Comparison of ENCODE assay signal across 9 cellular contexts in genomic region chr15:89662893-89663673, GRCh38. TPM values are rescaled to one million over a fixed set of nuclear protein-coding genes. Genes with fewer than 3 reads are reported as not detected.
DNase-seq lines count a peak whose midpoint lies in the region; ATAC-seq and TF ChIP-seq lines count a peak whose summit lies in the region.
"Had no signal": no experiment of that assay in that cellular context is flagged by ENCODE, and none has a peak within 500 bp of the region (broad histone marks: within the 10 kb centered on the region; RNA-seq: fewer than 3 reads in every experiment).

No MANE protein-coding gene starts in this region.

- TF ChIP-seq CTCF in chondrocyte (IDR thresholded peaks at IDR 0.05), result peak; percentile 21
- TF ChIP-seq CTCF in tibial nerve (IDR thresholded peaks at IDR 0.05), result peak in 1 of 5 experiments; percentile 24
- no peak for TF ChIP-seq CTCF in type B pancreatic cell (conservative IDR thresholded peaks at IDR 0.05)

- peak; percentile 93 for ATAC-seq in left colon
- ATAC-seq in GM19455 (IDR thresholded peaks at IDR 0.05; ENCODE audit: unreplicated experiment), result no peak

- no peak for TF ChIP-seq EP300 in tibial nerve (IDR thresholded peaks at IDR 0.05)

- no peaks in the 10 kb centered on the region for H3K9me3 ChIP-seq in tibial nerve

- intact Hi-C loops in left colon (cut with DNase I, micrococcal nuclease), result no loop called here

- peak overlapping the region; percentile 2 to 81 (median 68) for H3K27ac ChIP-seq in tibial nerve

- H3K4me3 Mint-ChIP-seq in chondrocyte (ENCODE audit: unreplicated experiment) (peak overlapping the region; percentile 51), type B pancreatic cell (no peak overlapping the region)

- H3K36me3 ChIP-seq in tibial nerve, result no peaks in the 10 kb centered on the region

- H3K4me1 ChIP-seq in tibial nerve, result peaks cover 0 to 33% (median 16%) of the 10 kb centered on the region in 4 donors

- no peaks in the 10 kb centered on the region for H3K36me3 Mint-ChIP-seq in chondrocyte (ENCODE audit: low read depth)
- no peaks in the 10 kb centered on the region for H3K36me3 Mint-ChIP-seq in type B pancreatic cell
- H3K36me3 Mint-ChIP-seq: IgD-negative memory B cell had no signal

- peak overlapping the region; percentile 92 for H3K27ac Mint-ChIP-seq in chondrocyte (ENCODE audit: unreplicated experiment)
- H3K27ac Mint-ChIP-seq in type B pancreatic cell, result no peak overlapping the region
- H3K27ac Mint-ChIP-seq: IgD-negative memory B cell had no signal

- H3K9me3 Mint-ChIP-seq in chondrocyte (ENCODE audit: low read depth) (no peaks in the 10 kb centered on the region), type B pancreatic cell (peaks cover 4% of the 10 kb centered on the region)

- H3K4me1 Mint-ChIP-seq in chondrocyte (ENCODE audit: low read depth), result peaks cover 21% of the 10 kb centered on the region
- H3K4me1 Mint-ChIP-seq in type B pancreatic cell (ENCODE audit: unreplicated experiment), result peaks cover 4% of the 10 kb centered on the region

- WGBS in tibial nerve, 2 donors, result 39 to 57% methylated on average over 11 of the region's 11 CpGs

- DNase-seq in HPDE6-E6E7 (ENCODE audit: extremely low spot score) (peak; percentile 88), chondrocyte (ENCODE audit: low spot score) (no peak), left colon (peak; percentile 79 to 88), tibial nerve (ENCODE audit: low spot score in 2 of 2) (peak; percentile 60 to 71), NCI-H526 (lab: John Stamatoyannopoulos, UW) (no peak), type B pancreatic cell (ENCODE audit: extremely low spot score, unreplicated experiment) (no peak)
- no peak for DNase-seq in activated effector memory CD4-positive, alpha-beta T cell treated with Interleukin-2 at 50 U/mL for 16 hours

- H3K27me3 Mint-ChIP-seq in chondrocyte (ENCODE audit: low read depth) (no peaks in the 10 kb centered on the region), type B pancreatic cell (peaks cover 25% of the 10 kb centered on the region)

- peak in 1 of 2 donors; percentile 21 for TF ChIP-seq POLR2A in tibial nerve (IDR thresholded peaks at IDR 0.05)

- peak overlapping the region in 1 of 4 donors; percentile 22 for H3K4me3 ChIP-seq in tibial nerve

- H3K27me3 ChIP-seq in tibial nerve, result no peaks in the 10 kb centered on the region

RNA-seq across cellular contexts. Expression of gene KIF7, which starts 7.8 kb away (rescaled TPM):
- total RNA-seq in chondrocyte (13.9 to 15.9 TPM (median 14.9 TPM) in 3 replicates), left colon (1 to 10 TPM; 1.7 to 2.5 TPM), tibial nerve (10 to 100 TPM in 3 of 4 donors, 1 to 10 TPM in 1; 7.2 to 41.1 (median 20.8) TPM), type B pancreatic cell (ENCODE audit: low replicate concordance) (5.5 and 15.5 TPM in 2 replicates)

RNA-seq across cellular contexts. Expression of gene PLIN1, which starts 16.1 kb away (rescaled TPM):
- total RNA-seq in chondrocyte (0.17 to 0.44 TPM in 2 of 3 replicates, not detected in the other), left colon (1 to 10 TPM; 2.3 to 5.1 TPM), tibial nerve (100 to 1,000 TPM; 144 to 392 (median 300) TPM), type B pancreatic cell (ENCODE audit: low replicate concordance) (0.55 and 0.58 TPM in 2 replicates)

RNA-seq across cellular contexts. Expression of gene PEX11A, which starts 27.5 kb away (rescaled TPM):
- total RNA-seq in chondrocyte, result 2.3 to 4.3 TPM (median 3.0 TPM) in 3 replicates
- 10 to 100 TPM; 23.4 to 28.1 TPM for total RNA-seq in left colon
- 10 to 100 TPM in 2 of 4 donors, 1 to 10 TPM in 2; 7.2 to 15.5 (median 9.7) TPM for total RNA-seq in tibial nerve
- 8.5 and 8.8 TPM in 2 replicates for total RNA-seq in type B pancreatic cell (ENCODE audit: low replicate concordance)

RNA-seq across cellular contexts. Expression of gene WDR93, which starts 27.5 kb away (rescaled TPM):
- total RNA-seq in chondrocyte (not detected in 3 replicates), left colon (not detected), tibial nerve (under 1 TPM in 2 of 4 donors, not detected in 2; 0.21 to 0.39 TPM), type B pancreatic cell (ENCODE audit: low replicate concordance) (0.29 and 1.5 TPM in 2 replicates)

Comparison
In these comparisons a context has a peak if more than half of its experiments do, and no peak if none do; other contexts are left out.
1. DNase-seq: peak in HPDE6-E6E7 (single experiment), left colon (2 of 2) and tibial nerve (2 of 2); none in chondrocyte (single experiment), NCI-H526 (0 of 2), type B pancreatic cell (single experiment) and activated effector memory CD4-positive, alpha-beta T cell treated with Interleukin-2 at 50 U/mL for 16 hours (single experiment).
2. RNA of gene PLIN1, which starts 16.1 kb away (total RNA-seq): 144 to 392 TPM in tibial nerve; 2.3 to 5.1 TPM in left colon, 0.55 to 0.58 TPM in type B pancreatic cell and 0.17 to 0.44 TPM in chondrocyte; every median in the first group is over 10 times any median in the second.